Comparison of ENCODE assay signal across 2 cellular contexts in the genomic region with DNA sequence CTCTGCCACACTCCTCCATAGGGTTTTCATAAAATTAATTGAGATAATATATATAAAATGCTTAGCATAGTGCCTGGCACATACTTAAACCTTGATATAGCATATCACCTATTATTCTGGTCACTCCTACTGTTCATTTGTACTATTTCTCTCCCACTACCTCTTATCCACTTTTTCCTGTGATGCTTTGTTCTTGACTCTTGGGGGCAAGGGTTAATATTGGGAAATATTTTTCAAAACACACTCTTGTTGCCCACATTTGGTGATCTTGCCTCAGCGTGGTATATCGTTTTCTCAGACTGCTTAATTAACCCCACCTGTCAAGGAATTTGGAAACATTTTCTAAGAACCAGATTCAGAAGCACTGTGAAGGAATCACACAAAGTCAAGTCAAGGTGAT.
TF ChIP-seq lines count a peak whose summit lies in the region.

No MANE protein-coding gene starts in this region.

TF ChIP-seq in liver, 16 proteins besides CTCF, POLR2A, EP300 and RAD21 (continued from another document):
- TF ChIP-seq FOXA1 (IDR thresholded peaks at IDR 0.05) (no peak), SP1 (IDR thresholded peaks at IDR 0.05) (peak; percentile 21), ATF3 (IDR thresholded peaks at IDR 0.05) (no peak), EGR1 (IDR thresholded peaks at IDR 0.05; ENCODE audit: low read depth in 2 of 2) (no peak), HNF4G (IDR thresholded peaks at IDR 0.05) (peak; percentile 46), NR2F2 (IDR thresholded peaks at IDR 0.05) (no peak), FOXA2 (IDR thresholded peaks at IDR 0.05) (no peak), REST (IDR thresholded peaks at IDR 0.05) (no peak)
- TF ChIP-seq, protein P1, sequence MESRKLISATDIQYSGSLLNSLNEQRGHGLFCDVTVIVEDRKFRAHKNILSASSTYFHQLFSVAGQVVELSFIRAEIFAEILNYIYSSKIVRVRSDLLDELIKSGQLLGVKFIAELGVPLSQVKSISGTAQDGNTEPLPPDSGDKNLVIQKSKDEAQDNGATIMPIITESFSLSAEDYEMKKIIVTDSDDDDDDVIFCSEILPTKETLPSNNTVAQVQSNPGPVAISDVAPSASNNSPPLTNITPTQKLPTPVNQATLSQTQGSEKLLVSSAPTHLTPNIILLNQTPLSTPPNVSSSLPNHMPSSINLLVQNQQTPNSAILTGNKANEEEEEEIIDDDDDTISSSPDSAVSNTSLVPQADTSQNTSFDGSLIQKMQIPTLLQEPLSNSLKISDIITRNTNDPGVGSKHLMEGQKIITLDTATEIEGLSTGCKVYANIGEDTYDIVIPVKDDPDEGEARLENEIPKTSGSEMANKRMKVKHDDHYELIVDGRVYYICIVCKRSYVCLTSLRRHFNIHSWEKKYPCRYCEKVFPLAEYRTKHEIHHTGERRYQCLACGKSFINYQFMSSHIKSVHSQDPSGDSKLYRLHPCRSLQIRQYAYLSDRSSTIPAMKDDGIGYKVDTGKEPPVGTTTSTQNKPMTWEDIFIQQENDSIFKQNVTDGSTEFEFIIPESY (IDR thresholded peaks at IDR 0.05), result no peak
- TF ChIP-seq, protein P2, sequence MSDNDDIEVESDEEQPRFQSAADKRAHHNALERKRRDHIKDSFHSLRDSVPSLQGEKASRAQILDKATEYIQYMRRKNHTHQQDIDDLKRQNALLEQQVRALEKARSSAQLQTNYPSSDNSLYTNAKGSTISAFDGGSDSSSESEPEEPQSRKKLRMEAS (IDR thresholded peaks at IDR 0.05), result no peak
TF ChIP-seq in liver: peak in this region for 5.

TF ChIP-seq in HepG2, 621 proteins besides CTCF, POLR2A, EP300 and RAD21 (continued from another document):
- TF ChIP-seq POGZ (CRISPR knock-in tag; IDR thresholded peaks at IDR 0.05) (no peak), MEIS1 (CRISPR knock-in tag; IDR thresholded peaks at IDR 0.05; ENCODE audit: borderline replicate concordance) (no peak), YY1 (IDR thresholded peaks at IDR 0.05; ENCODE audit: insufficient read depth, insufficient replicate concordance, low read depth, low read length) (no peak), KDM5B (CRISPR knock-in tag; IDR thresholded peaks at IDR 0.05; ENCODE audit: borderline replicate concordance) (no peak), ERF (CRISPR knock-in tag; IDR thresholded peaks at IDR 0.05) (no peak)
- TF ChIP-seq, protein P1 (CRISPR knock-in tag; IDR thresholded peaks at IDR 0.05), result no peak
